In genomic region chr6:147131728-147132127, GRCh38 we compare ENCODE assay signal across 1 cellular context.
TF ChIP-seq lines count a peak whose summit lies in the region.

No MANE protein-coding gene starts in this region.

TF ChIP-seq in GM23338, 12 proteins besides CTCF, POLR2A, EP300 and RAD21 (continued from another document):
- TF ChIP-seq ZNF462 (CRISPR knock-in tag; IDR thresholded peaks at IDR 0.05), result no peak
TF ChIP-seq in GM23338: peak in this region for 0.
